In the genomic region with DNA sequence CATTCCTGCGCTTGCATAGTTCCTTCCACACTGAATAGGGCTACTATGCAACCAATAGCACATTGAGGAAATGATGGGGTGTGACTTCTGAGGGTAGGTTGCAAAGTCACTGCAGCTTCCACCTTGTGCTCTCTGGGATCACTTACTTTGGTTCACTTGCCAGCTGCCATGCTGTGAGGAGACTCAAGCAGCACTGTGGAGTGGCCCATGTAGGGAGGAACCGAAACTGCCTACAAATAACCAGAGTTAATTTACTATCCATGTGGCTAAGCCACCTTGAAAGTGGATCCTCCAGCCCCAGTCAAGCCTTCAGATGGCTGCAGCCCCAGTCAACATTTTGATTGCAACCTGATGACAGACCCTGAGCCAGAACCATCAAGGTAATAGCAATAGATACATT, we compare ENCODE assay signal across 29 cellular contexts.
"Had no signal": no experiment of that assay in that cellular context is flagged by ENCODE, and none has a peak within 500 bp of the region (broad histone marks: within the 10 kb centered on the region; RNA-seq: fewer than 3 reads in every experiment).

No MANE protein-coding gene starts in this region.

- H3K9me3 Mint-ChIP-seq: activated T-helper 1 cell treated with anti-CD3 and anti-CD28 coated beads, Interleukin-12 subunit alpha, Interleukin-12 subunit beta, Interleukin-2, Interleukin-4 antibody, amounts not matched to agents 30 ng/mL and 10 ng/mL and 1 ng/mL, durations not matched to agents 14 hours and 24 hours and 36 hours had no signal

- H3K4me1 Mint-ChIP-seq: activated CD4-positive, alpha-beta T cell treated with anti-CD3 and anti-CD28 coated beads, Interleukin-2, amount 10 ng/mL, durations not matched to agents 24 days and 14 days; brain had no signal

- DNase-seq: activated CD4-positive, alpha-beta T cell treated with anti-CD3 and anti-CD28 coated beads, Interleukin-2, amount 10 ng/mL, durations not matched to agents 24 days and 14 days; activated CD4-positive, alpha-beta T cell treated with anti-CD3 and anti-CD28 coated beads, Interleukin-2, amount 50 U/mL, for 4 hours; activated CD8-positive, alpha-beta memory T cell treated with anti-CD3 and anti-CD28 coated beads, Interleukin-2, amount 50 U/mL, for 4 hours; activated gamma-delta T cell treated with Interleukin-2 at 50 U/mL for 16 hours; activated naive CD4-positive, alpha-beta T cell treated with anti-CD3 and anti-CD28 coated beads for 36 hours; activated T-cell treated with anti-CD3 and anti-CD28 coated beads for 4 hours; activated T-cell treated with anti-CD3 and anti-CD28 coated beads, Interleukin-2, amount 50 U/mL, for 4 hours; adrenal gland; anterior cingulate cortex; caudate nucleus; cerebellar nuclear complex; NCI-H1092; NCI-H146; NCI-H187; NCI-H2029 treated with DMSO at 0.1 percent for 48 hours; NCI-H2171 treated with DMSO at 0.1 percent for 48 hours; NCI-H2227 treated with DMSO at 0.1 percent for 48 hours; NCI-H446 treated with DMSO at 0.1 percent for 48 hours; NCI-H524; NCI-H69; NCI-H82; Peyer's patch; SIG-M5; T1000 had no signal

- H3K4me3 ChIP-seq: adrenal gland, K562, Peyer's patch had no signal

- ATAC-seq: activated naive CD4-positive, alpha-beta T cell treated with anti-CD3 and anti-CD28 coated beads, Interleukin-2, amount 50 U/mL, for 72 hours; activated T-cell treated with anti-CD3 and anti-CD28 coated beads, Interleukin-2, amount 50 U/mL, for 4 hours; K562; Right ventricle myocardium inferior had no signal

- H3K4me3 Mint-ChIP-seq: activated CD4-positive, alpha-beta T cell treated with anti-CD3 and anti-CD28 coated beads, Interleukin-2, amount 10 ng/mL, durations not matched to agents 24 days and 14 days; activated naive CD4-positive, alpha-beta T cell treated with anti-CD3 and anti-CD28 coated beads for 36 hours; activated T-cell treated with anti-CD3 and anti-CD28 coated beads, Interleukin-2, amount 50 U/mL, for 4 hours; activated T-helper 1 cell treated with anti-CD3 and anti-CD28 coated beads, Interleukin-12 subunit alpha, Interleukin-12 subunit beta, Interleukin-2, Interleukin-4 antibody, amounts not matched to agents 30 ng/mL and 10 ng/mL and 1 ng/mL, durations not matched to agents 14 hours and 24 hours and 36 hours; brain had no signal

- H3K27ac Mint-ChIP-seq: activated CD4-positive, alpha-beta T cell treated with anti-CD3 and anti-CD28 coated beads, Interleukin-2, amount 10 ng/mL, durations not matched to agents 24 days and 14 days; activated naive CD4-positive, alpha-beta T cell treated with anti-CD3 and anti-CD28 coated beads for 36 hours; activated naive CD4-positive, alpha-beta T cell treated with anti-CD3 and anti-CD28 coated beads, Interleukin-2, amount 50 U/mL, for 72 hours; activated T-helper 1 cell treated with anti-CD3 and anti-CD28 coated beads, Interleukin-12 subunit alpha, Interleukin-12 subunit beta, Interleukin-2, Interleukin-4 antibody, amounts not matched to agents 30 ng/mL and 10 ng/mL and 1 ng/mL, durations not matched to agents 14 hours and 24 hours and 36 hours; brain had no signal

- H3K36me3 Mint-ChIP-seq: brain had no signal
